ENCODE assay signal across 1 cellular context in the genomic region with DNA sequence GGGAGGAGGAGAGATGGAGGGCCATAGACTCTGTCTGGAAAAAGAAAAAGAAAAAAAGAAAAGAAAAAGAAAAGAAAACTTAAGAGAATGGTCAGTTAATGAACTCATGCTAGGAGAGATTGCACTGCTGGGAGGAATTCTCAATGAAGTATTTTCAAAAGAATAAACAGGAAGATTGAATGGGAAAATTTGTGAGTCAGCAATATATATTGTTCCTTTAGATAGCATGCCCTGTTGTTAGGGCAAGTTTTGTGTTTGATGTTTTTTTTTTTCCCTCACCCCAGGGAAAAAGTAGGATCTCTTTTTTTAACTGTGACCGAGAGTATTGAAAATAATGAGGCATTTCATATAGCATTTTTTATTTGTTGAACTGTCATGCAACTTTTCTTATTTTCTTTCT.
A peak's percentile ranks its signal among the peaks of the same experiment; 100 is the strongest.
TF ChIP-seq lines count a peak whose summit lies in the region.

No MANE protein-coding gene starts in this region.

TF ChIP-seq in K562, 482 proteins besides CTCF, POLR2A, EP300 and RAD21:
- TF ChIP-seq NONO (IDR thresholded peaks at IDR 0.05; ENCODE audit: low read depth in 2 of 2, low read length in 1 of 2) = no peak
- no peak for TF ChIP-seq WHSC1 (IDR thresholded peaks at IDR 0.05; ENCODE audit: low read length)
- no peak for TF ChIP-seq SAFB2 (IDR thresholded peaks at IDR 0.05; ENCODE audit: borderline replicate concordance, low read depth, low read length, severe bottlenecking)
- peak; percentile 78 for TF ChIP-seq MAFF (IDR thresholded peaks at IDR 0.05; ENCODE audit: low read length)
- TF ChIP-seq, protein P1, sequence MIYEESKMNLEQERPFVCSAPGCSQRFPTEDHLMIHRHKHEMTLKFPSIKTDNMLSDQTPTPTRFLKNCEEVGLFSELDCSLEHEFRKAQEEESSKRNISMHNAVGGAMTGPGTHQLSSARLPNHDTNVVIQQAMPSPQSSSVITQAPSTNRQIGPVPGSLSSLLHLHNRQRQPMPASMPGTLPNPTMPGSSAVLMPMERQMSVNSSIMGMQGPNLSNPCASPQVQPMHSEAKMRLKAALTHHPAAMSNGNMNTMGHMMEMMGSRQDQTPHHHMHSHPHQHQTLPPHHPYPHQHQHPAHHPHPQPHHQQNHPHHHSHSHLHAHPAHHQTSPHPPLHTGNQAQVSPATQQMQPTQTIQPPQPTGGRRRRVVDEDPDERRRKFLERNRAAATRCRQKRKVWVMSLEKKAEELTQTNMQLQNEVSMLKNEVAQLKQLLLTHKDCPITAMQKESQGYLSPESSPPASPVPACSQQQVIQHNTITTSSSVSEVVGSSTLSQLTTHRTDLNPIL (CRISPR knock-in tag; IDR thresholded peaks at IDR 0.05) = no peak
- peak; percentile 97 for TF ChIP-seq ZNF316 (IDR thresholded peaks at IDR 0.05)
- no peak for TF ChIP-seq NFE2 (IDR thresholded peaks at IDR 0.05; ENCODE audit: low read depth)
- no peak for TF ChIP-seq KAT8 (IDR thresholded peaks at IDR 0.05; ENCODE audit: low read depth)
- TF ChIP-seq HDAC1 (IDR thresholded peaks at IDR 0.05) = no peak
- TF ChIP-seq TEAD1 (CRISPR knock-in tag; IDR thresholded peaks at IDR 0.05) = no peak
- no peak for TF ChIP-seq ZNF121 (CRISPR knock-in tag; conservative IDR thresholded peaks at IDR 0.05)
- no peak for TF ChIP-seq SETDB1 (IDR thresholded peaks at IDR 0.05; ENCODE audit: low read length)
- TF ChIP-seq GTF2F1 (IDR thresholded peaks at IDR 0.05; ENCODE audit: low read depth, low read length) = no peak
- TF ChIP-seq MAFG (tag; conservative IDR thresholded peaks at IDR 0.05) = peak; percentile 85
- TF ChIP-seq GATAD2A (IDR thresholded peaks at IDR 0.05) = no peak
- TF ChIP-seq ZNF384 (IDR thresholded peaks at IDR 0.05; ENCODE audit: low read depth, low read length) = no peak
- TF ChIP-seq, protein P2, sequence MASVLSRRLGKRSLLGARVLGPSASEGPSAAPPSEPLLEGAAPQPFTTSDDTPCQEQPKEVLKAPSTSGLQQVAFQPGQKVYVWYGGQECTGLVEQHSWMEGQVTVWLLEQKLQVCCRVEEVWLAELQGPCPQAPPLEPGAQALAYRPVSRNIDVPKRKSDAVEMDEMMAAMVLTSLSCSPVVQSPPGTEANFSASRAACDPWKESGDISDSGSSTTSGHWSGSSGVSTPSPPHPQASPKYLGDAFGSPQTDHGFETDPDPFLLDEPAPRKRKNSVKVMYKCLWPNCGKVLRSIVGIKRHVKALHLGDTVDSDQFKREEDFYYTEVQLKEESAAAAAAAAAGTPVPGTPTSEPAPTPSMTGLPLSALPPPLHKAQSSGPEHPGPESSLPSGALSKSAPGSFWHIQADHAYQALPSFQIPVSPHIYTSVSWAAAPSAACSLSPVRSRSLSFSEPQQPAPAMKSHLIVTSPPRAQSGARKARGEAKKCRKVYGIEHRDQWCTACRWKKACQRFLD (CRISPR knock-in tag; IDR thresholded peaks at IDR 0.05) = no peak
- peak; percentile 91 for TF ChIP-seq C11orf30 (IDR thresholded peaks at IDR 0.05; ENCODE audit: low read depth)
- TF ChIP-seq IFI16 (CRISPR knock-in tag; IDR thresholded peaks at IDR 0.05) = no peak
- TF ChIP-seq CBX3 (IDR thresholded peaks at IDR 0.05; ENCODE audit: borderline replicate concordance in 1 of 2, low read length in 2 of 2) = no peak
- TF ChIP-seq PTRF (tag; IDR thresholded peaks at IDR 0.05) = no peak
- TF ChIP-seq ZNF134 (CRISPR knock-in tag; conservative IDR thresholded peaks at IDR 0.05) = no peak
- TF ChIP-seq MAFK (IDR thresholded peaks at IDR 0.05; ENCODE audit: low read length) = peak; percentile 65; the same call in 1 of the 2 replicates
